ENCODE assay signal across 1 cellular context in the genomic region with DNA sequence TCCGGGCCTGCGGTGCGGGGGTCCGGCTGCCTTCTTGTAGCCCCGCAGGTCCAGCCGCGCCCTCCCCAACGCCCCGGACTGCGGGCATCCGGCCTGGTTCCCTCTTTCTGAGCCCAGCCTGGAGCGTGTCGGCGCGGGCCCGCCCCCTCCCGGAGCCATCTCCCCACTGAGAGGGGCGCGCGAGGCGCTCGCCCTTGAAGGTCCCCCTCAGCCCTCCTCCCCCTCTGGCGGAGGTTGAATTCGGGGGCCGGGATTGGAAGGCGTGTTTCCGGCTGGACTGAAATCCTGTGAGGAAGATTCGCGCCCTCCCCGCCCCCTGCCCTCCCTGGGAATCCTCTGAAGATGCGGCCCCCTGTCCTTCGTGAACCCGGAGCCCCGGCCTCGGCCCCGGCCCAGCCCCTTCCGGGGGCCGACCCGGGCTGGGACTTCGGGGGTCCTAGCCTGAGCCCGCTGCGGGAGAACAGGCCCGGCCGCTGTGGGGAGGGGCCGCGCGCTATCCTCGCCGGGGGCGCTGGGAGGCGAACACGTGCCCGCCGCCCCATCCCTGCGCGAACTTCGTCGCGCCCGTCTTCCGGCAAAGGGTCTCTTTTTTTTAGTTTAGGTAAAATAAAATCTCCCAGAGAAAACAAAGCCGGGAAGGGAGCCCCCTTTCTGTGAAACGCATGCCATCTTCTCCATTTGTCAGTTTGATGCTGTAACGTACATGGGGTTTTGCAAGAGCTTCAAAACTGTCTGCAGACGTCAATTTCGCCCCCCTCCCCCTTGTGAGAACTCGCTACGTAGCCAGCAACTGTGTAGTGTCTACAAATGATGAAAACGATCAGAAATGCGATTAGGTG.
TF ChIP-seq lines count a peak whose summit lies in the region.

No MANE protein-coding gene starts in this region.

TF ChIP-seq in SK-N-SH, 30 proteins besides CTCF, POLR2A, EP300 and RAD21 (continued from another document):
- TF ChIP-seq, protein P1, sequence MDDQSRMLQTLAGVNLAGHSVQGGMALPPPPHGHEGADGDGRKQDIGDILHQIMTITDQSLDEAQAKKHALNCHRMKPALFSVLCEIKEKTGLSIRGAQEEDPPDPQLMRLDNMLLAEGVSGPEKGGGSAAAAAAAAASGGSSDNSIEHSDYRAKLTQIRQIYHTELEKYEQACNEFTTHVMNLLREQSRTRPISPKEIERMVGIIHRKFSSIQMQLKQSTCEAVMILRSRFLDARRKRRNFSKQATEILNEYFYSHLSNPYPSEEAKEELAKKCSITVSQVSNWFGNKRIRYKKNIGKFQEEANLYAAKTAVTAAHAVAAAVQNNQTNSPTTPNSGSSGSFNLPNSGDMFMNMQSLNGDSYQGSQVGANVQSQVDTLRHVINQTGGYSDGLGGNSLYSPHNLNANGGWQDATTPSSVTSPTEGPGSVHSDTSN (IDR thresholded peaks at IDR 0.05): no peak
- TF ChIP-seq ELF1 (IDR thresholded peaks at IDR 0.05) (no peak), NFIC (IDR thresholded peaks at IDR 0.05; ENCODE audit: borderline replicate concordance) (no peak), USF1 (IDR thresholded peaks at IDR 0.05; ENCODE audit: borderline replicate concordance, low read depth) (no peak), MEF2A (IDR thresholded peaks at IDR 0.05; ENCODE audit: borderline replicate concordance, low read depth) (no peak), CHD2 (IDR thresholded peaks at IDR 0.05; ENCODE audit: low read length, partially characterized antibody) (peak; percentile 22), GABPA (IDR thresholded peaks at IDR 0.05; ENCODE audit: low read depth) (peak; percentile 57), EZH2phosphoT487 (IDR thresholded peaks at IDR 0.05; ENCODE audit: borderline replicate concordance, low read depth) (no peak), RFX5 (IDR thresholded peaks at IDR 0.05; ENCODE audit: low read length) (peak; percentile 23; the same call in 1 of the 2 replicates), SIN3A (IDR thresholded peaks at IDR 0.05; ENCODE audit: borderline replicate concordance, low read depth, low read length) (no peak; the same call in 1 of the 2 replicates), REST (IDR thresholded peaks at IDR 0.05; ENCODE audit: low read depth, low read length) (no peak), TAF1 (IDR thresholded peaks at IDR 0.05; ENCODE audit: borderline replicate concordance, low read depth, low read length) (no peak; the same call in 1 of the 2 replicates), SMC3 (IDR thresholded peaks at IDR 0.05; ENCODE audit: low read depth, low read length) (no peak), TEAD4 (IDR thresholded peaks at IDR 0.05; ENCODE audit: borderline replicate concordance, insufficient read depth) (peak; percentile 10; the same call in 1 of the 2 replicates), MXI1 (IDR thresholded peaks at IDR 0.05; ENCODE audit: low read depth, low read length) (peak; percentile 94), RCOR1 (IDR thresholded peaks at IDR 0.05; ENCODE audit: low read length) (no peak; the same call in 1 of the 2 replicates), FOXJ3 (CRISPR knock-in tag; IDR thresholded peaks at IDR 0.05) (no peak), RXRA (IDR thresholded peaks at IDR 0.05; ENCODE audit: borderline replicate concordance, low read depth) (no peak), POLR2AphosphoS5 (IDR thresholded peaks at IDR 0.05; ENCODE audit: low read depth, low read length) (no peak), FOXM1 (IDR thresholded peaks at IDR 0.05; ENCODE audit: low read depth) (no peak), JUND (IDR thresholded peaks at IDR 0.05) (no peak), TCF12 (IDR thresholded peaks at IDR 0.05) (no peak), YY1 (IDR thresholded peaks at IDR 0.05; ENCODE audit: low read depth) (no peak; the same call in 1 of the 2 replicates), NRF1 (IDR thresholded peaks at IDR 0.05; ENCODE audit: low read depth, low read length) (no peak), FOSL2 (IDR thresholded peaks at IDR 0.05; ENCODE audit: borderline replicate concordance, low read depth) (no peak), GATA2 (CRISPR knock-in tag; IDR thresholded peaks at IDR 0.05) (peak; percentile 53)
- TF ChIP-seq, protein P2, sequence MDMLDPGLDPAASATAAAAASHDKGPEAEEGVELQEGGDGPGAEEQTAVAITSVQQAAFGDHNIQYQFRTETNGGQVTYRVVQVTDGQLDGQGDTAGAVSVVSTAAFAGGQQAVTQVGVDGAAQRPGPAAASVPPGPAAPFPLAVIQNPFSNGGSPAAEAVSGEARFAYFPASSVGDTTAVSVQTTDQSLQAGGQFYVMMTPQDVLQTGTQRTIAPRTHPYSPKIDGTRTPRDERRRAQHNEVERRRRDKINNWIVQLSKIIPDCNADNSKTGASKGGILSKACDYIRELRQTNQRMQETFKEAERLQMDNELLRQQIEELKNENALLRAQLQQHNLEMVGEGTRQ (IDR thresholded peaks at IDR 0.05; ENCODE audit: borderline replicate concordance, low read depth, low read length): no peak
- TF ChIP-seq, protein P3, sequence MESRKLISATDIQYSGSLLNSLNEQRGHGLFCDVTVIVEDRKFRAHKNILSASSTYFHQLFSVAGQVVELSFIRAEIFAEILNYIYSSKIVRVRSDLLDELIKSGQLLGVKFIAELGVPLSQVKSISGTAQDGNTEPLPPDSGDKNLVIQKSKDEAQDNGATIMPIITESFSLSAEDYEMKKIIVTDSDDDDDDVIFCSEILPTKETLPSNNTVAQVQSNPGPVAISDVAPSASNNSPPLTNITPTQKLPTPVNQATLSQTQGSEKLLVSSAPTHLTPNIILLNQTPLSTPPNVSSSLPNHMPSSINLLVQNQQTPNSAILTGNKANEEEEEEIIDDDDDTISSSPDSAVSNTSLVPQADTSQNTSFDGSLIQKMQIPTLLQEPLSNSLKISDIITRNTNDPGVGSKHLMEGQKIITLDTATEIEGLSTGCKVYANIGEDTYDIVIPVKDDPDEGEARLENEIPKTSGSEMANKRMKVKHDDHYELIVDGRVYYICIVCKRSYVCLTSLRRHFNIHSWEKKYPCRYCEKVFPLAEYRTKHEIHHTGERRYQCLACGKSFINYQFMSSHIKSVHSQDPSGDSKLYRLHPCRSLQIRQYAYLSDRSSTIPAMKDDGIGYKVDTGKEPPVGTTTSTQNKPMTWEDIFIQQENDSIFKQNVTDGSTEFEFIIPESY (IDR thresholded peaks at IDR 0.05; ENCODE audit: borderline replicate concordance, low read depth): no peak
- TF ChIP-seq, protein P4, sequence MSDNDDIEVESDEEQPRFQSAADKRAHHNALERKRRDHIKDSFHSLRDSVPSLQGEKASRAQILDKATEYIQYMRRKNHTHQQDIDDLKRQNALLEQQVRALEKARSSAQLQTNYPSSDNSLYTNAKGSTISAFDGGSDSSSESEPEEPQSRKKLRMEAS (IDR thresholded peaks at IDR 0.05; ENCODE audit: low read depth): peak; percentile 77
